ENCODE assay signal across 20 cellular contexts in the genomic region with DNA sequence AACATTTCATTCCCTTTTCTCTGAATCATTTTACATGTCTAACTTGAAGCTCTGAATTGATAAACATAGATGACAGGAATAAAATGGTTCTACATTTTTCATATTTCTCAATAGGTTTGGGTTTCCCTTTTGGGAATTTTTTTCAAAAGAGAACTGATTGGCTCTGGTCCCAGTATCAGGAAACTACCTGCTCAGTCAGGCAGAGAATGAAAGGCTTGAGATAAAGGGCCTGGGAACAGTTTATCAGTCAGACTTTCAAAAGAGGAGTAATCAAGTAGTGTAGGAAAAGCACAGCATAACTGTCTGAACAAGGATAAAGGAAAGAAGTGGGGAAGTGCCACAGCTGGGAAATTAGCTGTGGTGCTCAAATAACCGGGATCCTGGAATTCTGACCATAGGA. TPM values are rescaled to one million over a fixed set of nuclear protein-coding genes. Genes with fewer than 3 reads are reported as not detected.
DNase-seq lines count a peak whose midpoint lies in the region; ATAC-seq, FAIRE-seq and TF ChIP-seq lines count a peak whose summit lies in the region.
"Had no signal": no experiment of that assay in that cellular context is flagged by ENCODE, and none has a peak within 500 bp of the region (broad histone marks: within the 10 kb centered on the region; RNA-seq: fewer than 3 reads in every experiment).

No MANE protein-coding gene starts in this region.

- ATAC-seq in GM23338, result no peak
- no peak for ATAC-seq in GM19467 (IDR thresholded peaks at IDR 0.05; ENCODE audit: unreplicated experiment)
- ATAC-seq in HG02642 (IDR thresholded peaks at IDR 0.05; ENCODE audit: poor library complexity, unreplicated experiment), result no peak
- ATAC-seq: SK-N-SH treated with all-trans-retinoic acid at 6 μM for 48 hours had no signal

- H2AFZ ChIP-seq in GM23338, result peak overlapping the region; percentile 85; the same call in 1 of the 2 replicates

- H3K27me3 ChIP-seq in GM23338 (ENCODE audit: insufficient read depth) (no peaks in the 10 kb centered on the region), bronchial epithelial cell (ENCODE audit: control insufficient read depth, insufficient read depth, low read length) (no peaks in the 10 kb centered on the region)

- DNase-seq in GM23338 (ENCODE audit: low spot score) (no peak), NCI-H226 (peak; percentile 67), bronchial epithelial cell (ENCODE audit: low read depth) (peak; percentile 70), progenitor cell of endocrine pancreas (ENCODE audit: low spot score, unreplicated experiment) (no peak), NCI-H446 treated with DMSO at 0.1 percent for 48 hours (lab: John Stamatoyannopoulos, UW) (no peak)
- DNase-seq: ACHN; C1 segment of cervical spinal cord; CD8-positive, alpha-beta memory T cell; H9; KG1; NCI-H1436; NCI-H2029; NCI-H524; RPMI8226; SIG-M5 had no signal

- H3K9me3 Mint-ChIP-seq in GM23338, result no peaks in the 10 kb centered on the region
- H3K9me3 Mint-ChIP-seq in progenitor cell of endocrine pancreas (ENCODE audit: low read depth), result peaks cover 3% of the 10 kb centered on the region
- H3K9me3 Mint-ChIP-seq: H9 had no signal

- no peak for FAIRE-seq in bronchial epithelial cell (lab: Jason Lieb, UNC)
- FAIRE-seq: D721Med had no signal

- H3K79me2 ChIP-seq in GM23338 (replicated peaks; ENCODE audit: insufficient read depth), result no peaks in the 10 kb centered on the region

- no peaks in the 10 kb centered on the region for H3K36me3 ChIP-seq in GM23338 (ENCODE audit: insufficient read depth)
- no peaks in the 10 kb centered on the region for H3K36me3 ChIP-seq in bronchial epithelial cell (ENCODE audit: control insufficient read depth, insufficient read depth, low read length)

- TF ChIP-seq CTCF in GM23338 (conservative IDR thresholded peaks at IDR 0.05; ENCODE audit: low read depth in 2 of 2) (no peak), bronchial epithelial cell (IDR thresholded peaks at IDR 0.05; ENCODE audit: insufficient read depth, low read length, severe bottlenecking) (no peak), progenitor cell of endocrine pancreas (IDR thresholded peaks at IDR 0.05; ENCODE audit: unreplicated experiment) (no peak)

- no peaks in the 10 kb centered on the region for H4K20me1 ChIP-seq in GM23338 (replicated peaks; ENCODE audit: insufficient read depth)

- H3K4me3 Mint-ChIP-seq in GM23338 (no peak overlapping the region), progenitor cell of endocrine pancreas (ENCODE audit: low read depth) (no peak overlapping the region)
- H3K4me3 Mint-ChIP-seq: CD8-positive, alpha-beta memory T cell; H9 had no signal

- H3K27ac Mint-ChIP-seq in GM23338 (no peak overlapping the region), progenitor cell of endocrine pancreas (peak overlapping the region; percentile 30)
- H3K27ac Mint-ChIP-seq: H9 had no signal

- H3K36me3 Mint-ChIP-seq in GM23338 (ENCODE audit: low read depth), result no peaks in the 10 kb centered on the region; the same call in 2 of the 3 replicates
- H3K36me3 Mint-ChIP-seq in progenitor cell of endocrine pancreas (ENCODE audit: insufficient read depth), result no peaks in the 10 kb centered on the region

- H3K4me1 Mint-ChIP-seq in GM23338 (no peaks in the 10 kb centered on the region; the same call in 2 of the 3 replicates), progenitor cell of endocrine pancreas (ENCODE audit: low read depth) (peaks cover 9% of the 10 kb centered on the region)

- no peak overlapping the region for H3K27ac ChIP-seq in GM23338 (ENCODE audit: low read depth)

- H3K4me1 ChIP-seq in GM23338 (ENCODE audit: insufficient read depth), result no peaks in the 10 kb centered on the region

- H3K4me2 ChIP-seq in GM23338, result no peak overlapping the region

- no peak overlapping the region for H3K4me3 ChIP-seq in GM23338
- H3K4me3 ChIP-seq in bronchial epithelial cell (ENCODE audit: low read depth, low read length), result no peak overlapping the region

- peaks cover 3% of the 10 kb centered on the region; the same call in 1 of the 2 replicates for H3K9me2 ChIP-seq in GM23338 (ENCODE audit: insufficient read depth)

- H3K27me3 Mint-ChIP-seq in GM23338 (ENCODE audit: insufficient read depth, low read depth, poor library complexity) (no peaks in the 10 kb centered on the region), progenitor cell of endocrine pancreas (no peaks in the 10 kb centered on the region)

- no peaks in the 10 kb centered on the region for H3F3A ChIP-seq in GM23338 (replicated peaks; ENCODE audit: low read depth)

TF ChIP-seq in GM23338, 12 proteins besides CTCF, POLR2A, EP300 and RAD21 (continues in another document):
- TF ChIP-seq, protein P1, sequence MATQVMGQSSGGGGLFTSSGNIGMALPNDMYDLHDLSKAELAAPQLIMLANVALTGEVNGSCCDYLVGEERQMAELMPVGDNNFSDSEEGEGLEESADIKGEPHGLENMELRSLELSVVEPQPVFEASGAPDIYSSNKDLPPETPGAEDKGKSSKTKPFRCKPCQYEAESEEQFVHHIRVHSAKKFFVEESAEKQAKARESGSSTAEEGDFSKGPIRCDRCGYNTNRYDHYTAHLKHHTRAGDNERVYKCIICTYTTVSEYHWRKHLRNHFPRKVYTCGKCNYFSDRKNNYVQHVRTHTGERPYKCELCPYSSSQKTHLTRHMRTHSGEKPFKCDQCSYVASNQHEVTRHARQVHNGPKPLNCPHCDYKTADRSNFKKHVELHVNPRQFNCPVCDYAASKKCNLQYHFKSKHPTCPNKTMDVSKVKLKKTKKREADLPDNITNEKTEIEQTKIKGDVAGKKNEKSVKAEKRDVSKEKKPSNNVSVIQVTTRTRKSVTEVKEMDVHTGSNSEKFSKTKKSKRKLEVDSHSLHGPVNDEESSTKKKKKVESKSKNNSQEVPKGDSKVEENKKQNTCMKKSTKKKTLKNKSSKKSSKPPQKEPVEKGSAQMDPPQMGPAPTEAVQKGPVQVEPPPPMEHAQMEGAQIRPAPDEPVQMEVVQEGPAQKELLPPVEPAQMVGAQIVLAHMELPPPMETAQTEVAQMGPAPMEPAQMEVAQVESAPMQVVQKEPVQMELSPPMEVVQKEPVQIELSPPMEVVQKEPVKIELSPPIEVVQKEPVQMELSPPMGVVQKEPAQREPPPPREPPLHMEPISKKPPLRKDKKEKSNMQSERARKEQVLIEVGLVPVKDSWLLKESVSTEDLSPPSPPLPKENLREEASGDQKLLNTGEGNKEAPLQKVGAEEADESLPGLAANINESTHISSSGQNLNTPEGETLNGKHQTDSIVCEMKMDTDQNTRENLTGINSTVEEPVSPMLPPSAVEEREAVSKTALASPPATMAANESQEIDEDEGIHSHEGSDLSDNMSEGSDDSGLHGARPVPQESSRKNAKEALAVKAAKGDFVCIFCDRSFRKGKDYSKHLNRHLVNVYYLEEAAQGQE (IDR thresholded peaks at IDR 0.05; ENCODE audit: unreplicated experiment), result no peak
- TF ChIP-seq EZH2 (IDR thresholded peaks at IDR 0.05; ENCODE audit: low read depth, unreplicated experiment) (no peak), STAT1 (IDR thresholded peaks at IDR 0.05; ENCODE audit: unreplicated experiment) (no peak), NANOG (IDR thresholded peaks at IDR 0.05; ENCODE audit: borderline replicate concordance) (no peak), POLR2AphosphoS5 (IDR thresholded peaks at IDR 0.05; ENCODE audit: low read depth) (no peak)

RNA-seq across cellular contexts. Expression of gene CCL20, which starts 28.3 kb away (rescaled TPM):
- total RNA-seq in GM23338 (2014; rRNA removed; shearing (Covaris generic)), result not detected in 2 replicates
- polyA plus RNA-seq in GM23338 (2016; fragmentation: Nextera tagmentation; extraction: Ambion mirVana), result not detected in 2 replicates
- total RNA-seq in bronchial epithelial cell, result 1.5 and 3.7 TPM in 2 replicates
- total RNA-seq in progenitor cell of endocrine pancreas, result not detected in 2 replicates
- total RNA-seq: H9 had no signal

RNA-seq across cellular contexts. Expression of gene SCYGR8, which starts 39.6 kb away (rescaled TPM):
- not detected in 2 replicates for total RNA-seq in GM23338 (2014; rRNA removed; shearing (Covaris generic))
- not detected in 2 replicates for polyA plus RNA-seq in GM23338 (2016; fragmentation: Nextera tagmentation; extraction: Ambion mirVana)
- total RNA-seq in bronchial epithelial cell, result not detected in 2 replicates
- not detected in 2 replicates for total RNA-seq in progenitor cell of endocrine pancreas
- total RNA-seq: CD8-positive, alpha-beta memory T cell; H9; HT-29 had no signal
- polyA plus RNA-seq: CD8-positive, alpha-beta memory T cell had no signal

RNA-seq across cellular contexts. Expression of gene SCYGR7, which starts 57.2 kb away (rescaled TPM):
- total RNA-seq in GM23338 (2014; rRNA removed; shearing (Covaris generic)), result not detected in 2 replicates
- polyA plus RNA-seq in GM23338 (2016; fragmentation: Nextera tagmentation; extraction: Ambion mirVana), result not detected in 2 replicates
- not detected in 2 replicates for total RNA-seq in bronchial epithelial cell
- not detected in 2 replicates for total RNA-seq in progenitor cell of endocrine pancreas
- total RNA-seq: CD8-positive, alpha-beta memory T cell; H9; HT-29 had no signal
- polyA plus RNA-seq: CD8-positive, alpha-beta memory T cell had no signal

Comparison
In these comparisons a context has a peak if more than half of its experiments do, and no peak if none do; other contexts are left out.
1. DNase-seq: peak in NCI-H226 (single experiment) and bronchial epithelial cell (single experiment); none in GM23338 (single experiment), progenitor cell of endocrine pancreas (single experiment) and NCI-H446 treated with DMSO at 0.1 percent for 48 hours (single experiment).